ENCODE assay signal across 35 cellular contexts in genomic region chr19:53092723-53093122, GRCh38. TPM values are rescaled to one million over a fixed set of nuclear protein-coding genes. Genes with fewer than 3 reads are reported as not detected.
"Had no signal": no experiment of that assay in that cellular context is flagged by ENCODE, and none has a peak within 500 bp of the region (broad histone marks: within the 10 kb centered on the region; RNA-seq: fewer than 3 reads in every experiment).

No MANE protein-coding gene starts in this region.

- DNase-seq: hypothalamus; immature natural killer cell; kidney; left colon; left lung; lower lobe of right lung; mammary epithelial cell; mesendoderm; naive B cell; pancreas; retina; right cardiac atrium; sigmoid colon; small intestine; stimulated activated CD4-positive, alpha-beta T cell treated with anti-CD3 and anti-CD28 coated beads, Interleukin-1b, Interleukin-23, amount 100 ng/mL, for 48 hours; stimulated activated CD4-positive, alpha-beta T cell treated with anti-CD3 and anti-CD28 coated beads, Interleukin-2, amount 100 ng/mL, for 48 hours; stimulated activated CD4-positive, alpha-beta T cell treated with anti-CD3 and anti-CD28 coated beads, Interleukin-4, amount 100 ng/mL, for 4 hours; stimulated activated CD8-positive, alpha-beta memory T cell treated with anti-CD3 and anti-CD28 coated beads, Interleukin-4, amount 100 ng/mL, for 48 hours; stimulated activated naive CD4-positive, alpha-beta T cell treated with Interleukin-2 at 50 U/mL for 16 hours; stimulated activated naive CD8-positive, alpha-beta T cell treated with anti-CD3 and anti-CD28 coated beads, Interleukin-15, amount 100 ng/mL, for 72 hours; substantia nigra; uterus had no signal

- FAIRE-seq: islet of Langerhans, kidney, pancreas, small intestine had no signal

- H3K27ac ChIP-seq: left lung, lower lobe of right lung, pancreas, prostate gland, sigmoid colon, tibial nerve, uterus had no signal

- H3K36me3 ChIP-seq: uterus had no signal

- H3K4me3 Mint-ChIP-seq: immature natural killer cell; mesothelial cell of epicardium; naive B cell; natural killer cell treated with Interleukin-12 subunit alpha and Interleukin-12 subunit beta and Interleukin-15 and Interleukin-18, amount 100 ng/mL, for 72 hours; stimulated activated memory B cell treated with anti-CD40 and anti-IgM and Interleukin-4, amounts not matched to agents 10 μg/mL and 1 μg/mL and 100 μg/mL, for 72 hours; stimulated activated naive CD8-positive, alpha-beta T cell treated with anti-CD3 and anti-CD28 coated beads, Interleukin-15, amount 100 ng/mL, for 72 hours; type B pancreatic cell had no signal

- H3K27me3 ChIP-seq: left lung, pancreas, sigmoid colon, tibial nerve, uterus had no signal

- H3K9me3 Mint-ChIP-seq: immature natural killer cell; mesothelial cell of epicardium; natural killer cell treated with Interleukin-12 subunit alpha and Interleukin-12 subunit beta and Interleukin-15 and Interleukin-18, amount 100 ng/mL, for 72 hours; type B pancreatic cell had no signal

- H3K4me3 ChIP-seq: left lung, lower lobe of right lung, pancreas, prostate gland, sigmoid colon, tibial nerve, uterus had no signal

- H3K9me3 ChIP-seq: lower lobe of right lung, pancreas, prostate gland, sigmoid colon, tibial nerve, uterus had no signal

- H3K27me3 Mint-ChIP-seq: naive B cell; natural killer cell treated with Interleukin-12 subunit alpha and Interleukin-12 subunit beta and Interleukin-15 and Interleukin-18, amount 100 ng/mL, for 72 hours; stimulated activated memory B cell treated with anti-CD40 and anti-IgM and Interleukin-4, amounts not matched to agents 10 μg/mL and 1 μg/mL and 100 μg/mL, for 72 hours; stimulated activated naive CD8-positive, alpha-beta T cell treated with anti-CD3 and anti-CD28 coated beads, Interleukin-15, amount 100 ng/mL, for 72 hours; type B pancreatic cell had no signal

- ATAC-seq: left colon; left lung; lower lobe of right lung; natural killer cell treated with Interleukin-12 subunit alpha and Interleukin-12 subunit beta and Interleukin-15 and Interleukin-18, amount 100 ng/mL, for 72 hours; pancreas; right cardiac atrium; stimulated activated memory B cell treated with anti-CD40 and anti-IgM and Interleukin-4, amounts not matched to agents 10 μg/mL and 1 μg/mL and 100 μg/mL, for 72 hours; stimulated activated naive CD8-positive, alpha-beta T cell treated with anti-CD3 and anti-CD28 coated beads, Interleukin-15, amount 100 ng/mL, for 72 hours had no signal

- H3K27ac Mint-ChIP-seq: immature natural killer cell; mesothelial cell of epicardium; natural killer cell treated with Interleukin-12 subunit alpha and Interleukin-12 subunit beta and Interleukin-15 and Interleukin-18, amount 100 ng/mL, for 72 hours; stimulated activated memory B cell treated with anti-CD40 and anti-IgM and Interleukin-4, amounts not matched to agents 10 μg/mL and 1 μg/mL and 100 μg/mL, for 72 hours; type B pancreatic cell had no signal

- H3K4me1 ChIP-seq: left lung, lower lobe of right lung, pancreas, prostate gland, sigmoid colon, uterus had no signal

RNA-seq across cellular contexts. Expression of gene ERVV-2, which starts 48.2 kb away (rescaled TPM):
- total RNA-seq: kidney; left colon; left lung; liver; lower lobe of right lung; mammary epithelial cell; mesothelial cell of epicardium; mononuclear cell; natural killer cell treated with Interleukin-12 subunit alpha and Interleukin-12 subunit beta and Interleukin-15 and Interleukin-18, amount 100 ng/mL, for 72 hours; osteoblast; pancreas; prostate gland; right cardiac atrium; sigmoid colon; temporal lobe; tibial nerve; ureter; uterus had no signal
- polyA plus RNA-seq: immature natural killer cell, liver, mammary epithelial cell, neural cell, pancreas, right cardiac atrium, sigmoid colon, small intestine had no signal
